In genomic region chr10:70886921-70887665, GRCh38 we compare ENCODE assay signal across 8 cellular contexts. TPM values are rescaled to one million over a fixed set of nuclear protein-coding genes. Genes with fewer than 3 reads are reported as not detected.
DNase-seq lines count a peak whose midpoint lies in the region; ATAC-seq, FAIRE-seq and TF ChIP-seq lines count a peak whose summit lies in the region.

No MANE protein-coding gene starts in this region.

- RAD21 ChIA-PET in GM12878 (lab: Charles Lee; ENCODE audit: unreplicated experiment), result interaction anchor here (0.7 kb wide), 1 partner anchor 424 kb away, joined by 3 read pairs; no protein-coding TSS in a partner anchor

- TF ChIP-seq RAD21 in GM12878 (IDR thresholded peaks at IDR 0.05; ENCODE audit: insufficient read depth, low read depth, low read length) (no peak), liver (IDR thresholded peaks at IDR 0.05) (no peak)

- H3K36me3 ChIP-seq in GM12878 (ENCODE audit: control insufficient read depth in 2 of 2, insufficient read depth in 2 of 2, low read length in 1 of 2), result peaks cover 0 to 1% of the 10 kb centered on the region in 2 experiments; a peak in 3 of 4 replicates
- H3K36me3 ChIP-seq in liver (ENCODE audit: control insufficient read depth in 4 of 4, insufficient read depth in 3 of 4, low read depth in 1 of 4, low read length in 3 of 4), result peaks cover 5 to 28% (median 16%) of the 10 kb centered on the region in 4 donors
- peaks cover 9 to 10% of the 10 kb centered on the region in 2 donors for H3K36me3 ChIP-seq in thyroid gland

- CTCF ChIA-PET in GM12878 (lab: Yijun Ruan, JAX), result interaction anchor here (0.6 to 1.9 kb wide), 4 partner anchors 16 to 1010 kb away, joined by 3 to 8 read pairs (median 5); partner anchors contain the start of gene SGPL1

- intact Hi-C loops in GM12878 (cut with micrococcal nuclease; ENCODE audit: unreplicated experiment) (loop anchor here (10.0 kb wide), 1 partner anchor 422 kb away; no protein-coding TSS in a partner anchor), thyroid gland (cut with DNase I) (no loop called here)

- TF ChIP-seq CTCF in GM12878 (IDR thresholded peaks at IDR 0.05 in 2 of 3, conservative IDR thresholded peaks at IDR 0.05 in 1 of 3; ENCODE audit: control insufficient read depth in 2 of 3, extremely low read depth in 1 of 3, insufficient read depth in 1 of 3, low read depth in 3 of 3, low read length in 3 of 3) (no peak), liver (IDR thresholded peaks at IDR 0.05; ENCODE audit: low read depth, low read length, missing input control) (no peak), thyroid gland (IDR thresholded peaks at IDR 0.05) (no peak)

- BruUV-seq in GM12878 (replicated peaks; lab: Mats Ljungman, UMichigan), result no TSS peak

- H3K27me3 Mint-ChIP-seq in activated T-cell treated with anti-CD3 and anti-CD28 coated beads, Interleukin-2, amount 50 U/mL, for 4 hours (ENCODE audit: low read depth), result no peaks in the 10 kb centered on the region

- SMC1A ChIA-PET in GM12878 (lab: Charles Lee; ENCODE audit: uncharacterized antibody, unreplicated experiment), result interaction anchor here (0.6 to 1.1 kb wide), 2 partner anchors 10 to 338 kb away, joined by 3 to 5 read pairs; no protein-coding TSS in a partner anchor

- no peak for FAIRE-seq in GM12878 (lab: Jason Lieb, UNC)

- POLR2A ChIA-PET in GM12878 (lab: Charles Lee), result interaction anchor here (0.9 kb wide), 1 partner anchor 10 kb away, joined by 3 read pairs; no protein-coding TSS in a partner anchor

- H3K27ac ChIP-seq in GM12878 (ENCODE audit: control insufficient read depth, insufficient read depth) (no peak overlapping the region; the same call in 1 of the 2 replicates), liver (ENCODE audit: low read depth in 1 of 2, low read length in 2 of 2) (peak overlapping the region; percentile 93 to 98), thyroid gland (peak overlapping the region; percentile 87 to 97 (median 89))

- WGBS in GM12878 (ENCODE audit: insufficient coverage, insufficient replicate concordance, low lambda C conversion rate, missing lambda C conversion rate), result 80% methylated on average over 12 of the region's 12 CpGs
- WGBS in liver, result 40% methylated on average over 12 of the region's 12 CpGs
- 66 to 69% methylated on average over 10 to 12 of the region's 12 CpGs for WGBS in thyroid gland, 2 donors

- peak overlapping the region; percentile 71; the same call in 1 of the 2 replicates for H3K4me3 ChIP-seq in GM12878
- H3K4me3 ChIP-seq in liver (ENCODE audit: low read depth in 1 of 3, low read length in 3 of 3), result peak overlapping the region; percentile 64 to 89 (median 88)
- peak overlapping the region in 1 of 3 donors; percentile 51 for H3K4me3 ChIP-seq in thyroid gland (replicated peaks in 1 of 3)

- in situ Hi-C loops in GM12878 (cut with MboI), result loop anchor here (10.0 kb wide), 1 partner anchor 422 kb away; no protein-coding TSS in a partner anchor

- no peaks in the 10 kb centered on the region for H3K9me3 ChIP-seq in GM12878 (replicated peaks; ENCODE audit: control insufficient read depth, insufficient read depth, low read length)
- no peaks in the 10 kb centered on the region for H3K9me3 ChIP-seq in liver (ENCODE audit: control insufficient read depth in 4 of 4, low read length in 3 of 4)
- no peaks in the 10 kb centered on the region for H3K9me3 ChIP-seq in thyroid gland

- DNase-seq in activated T-cell treated with anti-CD3 and anti-CD28 coated beads, Interleukin-2, amount 50 U/mL, for 4 hours, result no peak
- no peak for DNase-seq in activated T-cell treated with anti-CD3 and anti-CD28 coated beads, Interleukin-2, amount 50 U/mL, for 1 hour
- DNase-seq in GM12878 (ENCODE audit: low read depth, low spot score), result no peak
- DNase-seq in thyroid gland, result no peak
- DNase-seq in NCI-H1092 (lab: John Stamatoyannopoulos, UW), result no peak

- H3K9ac ChIP-seq in GM12878 (ENCODE audit: control insufficient read depth, insufficient read depth, low read length) (peak overlapping the region; percentile 81; the same call in 1 of the 2 replicates), liver (ENCODE audit: low read depth in 1 of 2, low read length in 2 of 2) (peak overlapping the region; percentile 15 to 80)

- no peak for TF ChIP-seq EP300 in GM12878 (IDR thresholded peaks at IDR 0.05; ENCODE audit: borderline replicate concordance in 1 of 2, control insufficient read depth in 1 of 2, low read depth in 2 of 2, low read length in 2 of 2)

- H3K79me2 ChIP-seq in GM12878 (ENCODE audit: control insufficient read depth, insufficient read depth, low read length), result no peaks in the 10 kb centered on the region

- ATAC-seq in activated T-cell treated with anti-CD3 and anti-CD28 coated beads, Interleukin-2, amount 50 U/mL, for 4 hours, result no peak
- ATAC-seq in GM12878, result no peak
- ATAC-seq in HG03432 (IDR thresholded peaks at IDR 0.05; ENCODE audit: unreplicated experiment), result no peak
- ATAC-seq in HG02798 (IDR thresholded peaks at IDR 0.05; ENCODE audit: poor library complexity, unreplicated experiment), result no peak

- H3K27me3 ChIP-seq in GM12878 (replicated peaks in 1 of 2; ENCODE audit: control insufficient read depth in 2 of 2, insufficient read depth in 2 of 2, low read length in 1 of 2) (no peaks in the 10 kb centered on the region), liver (ENCODE audit: control insufficient read depth in 4 of 4, insufficient read depth in 4 of 4, low read length in 3 of 4) (no peaks in the 10 kb centered on the region), thyroid gland (no peaks in the 10 kb centered on the region)

- H3K9me3 Mint-ChIP-seq in activated T-cell treated with anti-CD3 and anti-CD28 coated beads, Interleukin-2, amount 50 U/mL, for 4 hours, result no peaks in the 10 kb centered on the region

- TF ChIP-seq POLR2A in GM12878 (IDR thresholded peaks at IDR 0.05; ENCODE audit: low read depth, low read length), result no peak
- no peak for TF ChIP-seq POLR2A in thyroid gland (IDR thresholded peaks at IDR 0.05)

- H2AFZ ChIP-seq in GM12878 (ENCODE audit: control insufficient read depth, low read depth, low read length), result peak overlapping the region; percentile 93

- peak overlapping the region; percentile 83 for H3K4me3 Mint-ChIP-seq in activated T-cell treated with anti-CD3 and anti-CD28 coated beads, Interleukin-2, amount 50 U/mL, for 4 hours

- peaks cover 9% of the 10 kb centered on the region for H3K4me1 Mint-ChIP-seq in activated T-cell treated with anti-CD3 and anti-CD28 coated beads, Interleukin-2, amount 50 U/mL, for 4 hours (ENCODE audit: low read depth)

- H3K4me2 ChIP-seq in GM12878 (ENCODE audit: control insufficient read depth, insufficient read depth), result peak overlapping the region; percentile 94

- H3K36me3 Mint-ChIP-seq in activated T-cell treated with anti-CD3 and anti-CD28 coated beads, Interleukin-2, amount 50 U/mL, for 4 hours (ENCODE audit: insufficient read depth), result peaks cover 9% of the 10 kb centered on the region

- H4K20me1 ChIP-seq in GM12878 (ENCODE audit: control insufficient read depth, insufficient read depth), result no peaks in the 10 kb centered on the region

- H3K4me1 ChIP-seq in GM12878 (ENCODE audit: control insufficient read depth, insufficient read depth, low read length) (peaks cover 6% of the 10 kb centered on the region; the same call in 1 of the 2 replicates), liver (ENCODE audit: control insufficient read depth in 4 of 4, insufficient read depth in 4 of 4, low read length in 3 of 4) (peaks cover 0 to 46% (median 31%) of the 10 kb centered on the region in 4 donors), thyroid gland (peaks cover 14% of the 10 kb centered on the region in 2 donors)

TF ChIP-seq in liver, 16 proteins besides CTCF, POLR2A, EP300 and RAD21 (continues in another document):
- TF ChIP-seq, protein P1, sequence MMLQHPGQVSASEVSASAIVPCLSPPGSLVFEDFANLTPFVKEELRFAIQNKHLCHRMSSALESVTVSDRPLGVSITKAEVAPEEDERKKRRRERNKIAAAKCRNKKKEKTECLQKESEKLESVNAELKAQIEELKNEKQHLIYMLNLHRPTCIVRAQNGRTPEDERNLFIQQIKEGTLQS (IDR thresholded peaks at IDR 0.05), result no peak
- no peak for TF ChIP-seq TAF1 (conservative IDR thresholded peaks at IDR 0.05)
- no peak for TF ChIP-seq HNF4G (IDR thresholded peaks at IDR 0.05)
- TF ChIP-seq HNF4A (conservative IDR thresholded peaks at IDR 0.05), result no peak
- no peak for TF ChIP-seq GABPA (IDR thresholded peaks at IDR 0.05 in 1 of 2, conservative IDR thresholded peaks at IDR 0.05 in 1 of 2)
- no peak for TF ChIP-seq JUND (IDR thresholded peaks at IDR 0.05)
- TF ChIP-seq YY1 (IDR thresholded peaks at IDR 0.05), result no peak
- TF ChIP-seq SP1 (IDR thresholded peaks at IDR 0.05), result no peak
- no peak for TF ChIP-seq EGR1 (IDR thresholded peaks at IDR 0.05; ENCODE audit: low read depth in 2 of 2)
- TF ChIP-seq MAX (IDR thresholded peaks at IDR 0.05), result no peak

RNA-seq across cellular contexts. Expression of gene PCBD1, which starts 1.3 kb away (rescaled TPM):
- total RNA-seq in activated T-cell treated with anti-CD3 and anti-CD28 coated beads, Interleukin-2, amount 50 U/mL, for 4 hours, result 10 to 100 TPM; 27.9 to 30.9 (median 28.8) TPM
- 4.9 and 6.0 TPM in 2 replicates for total RNA-seq in GM12878 (2013; cell fraction: nucleolus; rRNA removed)
- total RNA-seq in GM12878 (2014; rRNA removed) (32.7 and 37.9 TPM in 2 replicates), GM12878 (2014; rRNA removed; fragmentation: Illumina TruSeq; extraction: Trizol) (23.7 and 27.9 TPM in 2 replicates), GM12878 (2021) (25.1 and 30.3 TPM in 2 replicates), liver (10 to 100 TPM; 72.0 to 99.8 TPM), thyroid gland (100 to 1,000 TPM in 1 of 4 donors, 10 to 100 TPM in 3; 39.4 to 124 (median 86.8) TPM)
- polyA plus RNA-seq in GM12878 (2011; ENCODE audit: low read depth), result 24.5 TPM
- polyA plus RNA-seq in GM12878 (2011; rRNA removed) (58.2 and 66.8 TPM in 2 replicates), GM12878 (2014; fragmentation: Illumina TruSeq; extraction: Trizol) (22.8 and 39.4 TPM in 2 replicates), GM12878 (2014; fragmentation: Nextera tagmentation; extraction: Ambion mirVana) (10 to 100 TPM in 1 of 2 experiments, 1 to 10 TPM in 1; 5.6 to 13.2 TPM), GM12878 (2014; rRNA removed) (30.5 and 32.9 TPM in 2 replicates), GM12878 (2016; fragmentation: Nextera tagmentation; extraction: Ambion mirVana) (10 to 100 TPM; 49.2 to 58.5 TPM), liver (100 to 1,000 TPM; 243 to 458 TPM)
- 109 and 114 TPM in 2 replicates for polyA plus RNA-seq in GM12878 (2011; cell fraction: cytosol; rRNA removed)
- 45.1 and 62.0 TPM in 2 replicates for polyA plus RNA-seq in GM12878 (2011; cell fraction: nucleus; rRNA removed)
- polyA plus RNA-seq in GM12878 (2012), result 35.4 and 42.8 TPM in 2 replicates
- 33.0 and 51.8 TPM in 2 replicates for polyA minus RNA-seq in GM12878 (2011; rRNA and poly(A)+ RNA removed)
- polyA minus RNA-seq in GM12878 (2011; cell fraction: cytosol; rRNA and poly(A)+ RNA removed), result 17.0 and 23.3 TPM in 2 replicates
- 12.6 and 16.1 TPM in 2 replicates for polyA minus RNA-seq in GM12878 (2011; cell fraction: nucleus; rRNA and poly(A)+ RNA removed)
